Comparison of ENCODE assay signal across 8 cellular contexts in genomic region chr5:142981886-142982820, GRCh38.
DNase-seq lines count a peak whose midpoint lies in the region; ATAC-seq and TF ChIP-seq lines count a peak whose summit lies in the region.

No MANE protein-coding gene starts in this region.

- 23 to 29% methylated on average over 6 of the region's 6 CpGs for WGBS in tibial nerve, 2 donors

- H3K36me3 ChIP-seq in NT2/D1 (ENCODE audit: insufficient read depth, insufficient read length, low read length) (no peaks in the 10 kb centered on the region), tibial nerve (no peaks in the 10 kb centered on the region)

- ATAC-seq in HG03135 (IDR thresholded peaks at IDR 0.05; ENCODE audit: unreplicated experiment) (no peak), GM19324 (IDR thresholded peaks at IDR 0.05; ENCODE audit: low FRiP score, unreplicated experiment) (no peak)

- H3K4me1 ChIP-seq in NT2/D1 (ENCODE audit: insufficient read depth, insufficient read length), result peaks cover 3% of the 10 kb centered on the region
- peaks cover 0 to 39% (median 20%) of the 10 kb centered on the region in 4 donors for H3K4me1 ChIP-seq in tibial nerve

- TF ChIP-seq CTCF in tibial nerve (IDR thresholded peaks at IDR 0.05), result no peak
- no peak for TF ChIP-seq CTCF in GM13977 (IDR thresholded peaks at IDR 0.05; ENCODE audit: extremely low read depth, insufficient read depth, missing control alignments)

- H3K4me3 ChIP-seq in NT2/D1 (ENCODE audit: insufficient read length, low read depth) (no peak overlapping the region), tibial nerve (no peak overlapping the region)

- H3K9me3 ChIP-seq in NT2/D1 (ENCODE audit: insufficient read depth, low read length), result no peaks in the 10 kb centered on the region
- no peaks in the 10 kb centered on the region for H3K9me3 ChIP-seq in tibial nerve

- peak overlapping the region in 3 of 4 donors; percentile 44 to 61 (median 54) for H3K27ac ChIP-seq in tibial nerve

- H3K27me3 ChIP-seq in NT2/D1 (ENCODE audit: insufficient read depth, insufficient read length) (no peaks in the 10 kb centered on the region), tibial nerve (no peaks in the 10 kb centered on the region)

- peak in 1 of 2 donors; percentile 59 for TF ChIP-seq EP300 in tibial nerve (IDR thresholded peaks at IDR 0.05)

- peak; percentile 73 for DNase-seq in EH (ENCODE audit: low read depth)
- DNase-seq in NT2/D1 (ENCODE audit: low read depth, low spot score), result peak; percentile 43
- peak; percentile 72 for DNase-seq in dermis blood vessel endothelial cell
- peak; percentile 84 for DNase-seq in lung microvascular endothelial cell (ENCODE audit: low read depth in 2 of 2)
- DNase-seq in tibial nerve (ENCODE audit: low spot score in 2 of 2), result peak; percentile 61 to 70
- DNase-seq in GM13977 (ENCODE audit: low spot score), result no peak

- no peak for TF ChIP-seq POLR2A in tibial nerve (IDR thresholded peaks at IDR 0.05)

- in situ Hi-C loops in GM13977 (cut with MboI; ENCODE audit: low pct_unique_long_range_greater_than_20kb, low sequenced_read_pairs, unreplicated experiment), result no loop called here

- H3K9ac ChIP-seq in NT2/D1 (ENCODE audit: insufficient read length, low read depth), result no peak overlapping the region
